ENCODE assay signal across 28 cellular contexts in the genomic region with DNA sequence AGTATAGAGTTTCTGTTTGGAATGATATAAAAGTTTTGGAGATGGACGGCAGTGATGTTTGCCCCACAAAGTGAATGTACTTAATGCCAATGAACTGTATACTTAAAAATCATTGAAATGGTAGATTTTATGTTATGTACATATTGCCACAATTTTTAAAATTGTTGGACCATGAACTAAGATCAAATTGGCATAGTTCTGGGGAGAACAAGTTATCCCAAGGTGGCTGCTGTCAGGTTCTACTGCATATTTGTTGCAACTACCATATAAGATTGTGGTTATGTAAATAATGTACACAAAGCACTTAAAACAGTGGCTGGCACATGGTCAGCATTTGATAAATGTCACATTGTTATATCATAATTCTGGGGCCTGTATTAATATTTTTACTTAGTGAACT.
"Had no signal": no experiment of that assay in that cellular context is flagged by ENCODE, and none has a peak within 500 bp of the region (broad histone marks: within the 10 kb centered on the region; RNA-seq: fewer than 3 reads in every experiment).

No MANE protein-coding gene starts in this region.

- H3K9me3 ChIP-seq: suprapubic skin, testis, thoracic aorta, thyroid gland, tibial artery, transverse colon, upper lobe of left lung, upper lobe of right lung, uterus, vagina had no signal

- ATAC-seq: stimulated activated effector memory CD8-positive, alpha-beta T cell treated with anti-CD3 and anti-CD28 coated beads, Interleukin-12 subunit alpha, Interleukin-12 subunit beta, amount 100 ng/mL, for 72 hours; stimulated activated memory B cell treated with anti-CD40 and anti-IgM and Interleukin-4, amounts not matched to agents 10 μg/mL and 1 μg/mL and 100 μg/mL, for 72 hours; stimulated activated naive B cell treated with anti-CD40 and anti-IgM and Interleukin-4, amounts not matched to agents 10 μg/mL and 1 μg/mL and 100 μg/mL, for 72 hours; stimulated activated naive CD8-positive, alpha-beta T cell treated with anti-CD3 and anti-CD28 coated beads, Interleukin-15, amount 100 ng/mL, for 72 hours; stimulated activated naive CD8-positive, alpha-beta T cell treated with anti-CD3 and anti-CD28 coated beads, Interleukin-15, Interleukin-2, amounts not matched to agents 100 U/mL and 50 U/mL, for 24 hours; upper lobe of right lung had no signal

- DNase-seq: stimulated activated CD4-positive, alpha-beta T cell treated with anti-CD3 and anti-CD28 coated beads, Interleukin-2, amount 100 ng/mL, for 48 hours; stimulated activated CD4-positive, alpha-beta T cell treated with anti-CD3 and anti-CD28 coated beads, Interleukin-4, amount 100 ng/mL, for 1 hour; stimulated activated CD4-positive, alpha-beta T cell treated with anti-CD3 and anti-CD28 coated beads, Interleukin-4, amount 100 ng/mL, for 24 hours; stimulated activated CD4-positive, alpha-beta T cell treated with anti-CD3 and anti-CD28 coated beads, Interleukin-4, amount 100 ng/mL, for 4 hours; stimulated activated CD8-positive, alpha-beta memory T cell treated with anti-CD3 and anti-CD28 coated beads, Interleukin-4, amount 100 ng/mL, for 48 hours; stimulated activated naive B cell treated with anti-CD40 and anti-IgM and Interleukin-4, amounts not matched to agents 10 μg/mL and 1 μg/mL and 100 μg/mL, for 72 hours; stimulated activated naive CD4-positive, alpha-beta T cell; stimulated activated naive CD4-positive, alpha-beta T cell treated with Interleukin-2 at 50 U/mL for 16 hours; stimulated activated naive CD8-positive, alpha-beta T cell treated with anti-CD3 and anti-CD28 coated beads, Interleukin-15, amount 100 ng/mL, for 72 hours; stimulated activated naive CD8-positive, alpha-beta T cell treated with anti-CD3 and anti-CD28 coated beads, Interleukin-15, Interleukin-2, amounts not matched to agents 100 U/mL and 50 U/mL, for 24 hours; stomach; substantia nigra; testis; thyroid gland; tibial artery; transverse colon; upper lobe of left lung; upper lobe of right lung; uterus had no signal

- H3K4me3 ChIP-seq: stomach, suprapubic skin, testis, thoracic aorta, thyroid gland, tibial artery, tibial nerve, transverse colon, upper lobe of left lung, upper lobe of right lung, uterus, vagina had no signal

- H3K4me1 ChIP-seq: suprapubic skin, testis, thyroid gland, tibial artery, upper lobe of left lung, upper lobe of right lung, uterus, vagina had no signal

- H3K27ac Mint-ChIP-seq: stimulated activated effector memory CD8-positive, alpha-beta T cell treated with anti-CD3 and anti-CD28 coated beads, Interleukin-12 subunit alpha, Interleukin-12 subunit beta, amount 100 ng/mL, for 72 hours; stimulated activated memory B cell treated with anti-CD40 and anti-IgM and Interleukin-4, amounts not matched to agents 10 μg/mL and 1 μg/mL and 100 μg/mL, for 72 hours; stimulated activated naive B cell treated with anti-CD40 and anti-IgM and Interleukin-4, amounts not matched to agents 10 μg/mL and 1 μg/mL and 100 μg/mL, for 72 hours; stimulated activated naive CD8-positive, alpha-beta T cell treated with anti-CD3 and anti-CD28 coated beads, Interleukin-15, amount 100 ng/mL, for 72 hours; stimulated activated naive CD8-positive, alpha-beta T cell treated with anti-CD3 and anti-CD28 coated beads, Interleukin-15, Interleukin-2, amounts not matched to agents 100 ng/mL and 50 ng/mL, for 24 hours; type B pancreatic cell had no signal

- H3K9me3 Mint-ChIP-seq: stimulated activated effector memory CD8-positive, alpha-beta T cell treated with anti-CD3 and anti-CD28 coated beads, Interleukin-12 subunit alpha, Interleukin-12 subunit beta, amount 100 ng/mL, for 72 hours; stimulated activated naive CD8-positive, alpha-beta T cell treated with anti-CD3 and anti-CD28 coated beads, Interleukin-15, Interleukin-2, amounts not matched to agents 100 ng/mL and 50 ng/mL, for 24 hours; type B pancreatic cell had no signal

- H3K36me3 ChIP-seq: stomach, suprapubic skin, thoracic aorta, thyroid gland, tibial artery, tibial nerve, transverse colon, upper lobe of left lung, upper lobe of right lung, uterus, vagina had no signal

- H3K4me1 Mint-ChIP-seq: stimulated activated effector memory CD8-positive, alpha-beta T cell treated with anti-CD3 and anti-CD28 coated beads, Interleukin-12 subunit alpha, Interleukin-12 subunit beta, amount 100 ng/mL, for 72 hours; stimulated activated memory B cell treated with anti-CD40 and anti-IgM and Interleukin-4, amounts not matched to agents 10 μg/mL and 1 μg/mL and 100 μg/mL, for 72 hours; stimulated activated naive B cell treated with anti-CD40 and anti-IgM and Interleukin-4, amounts not matched to agents 10 μg/mL and 1 μg/mL and 100 μg/mL, for 72 hours; stimulated activated naive CD8-positive, alpha-beta T cell treated with anti-CD3 and anti-CD28 coated beads, Interleukin-15, amount 100 ng/mL, for 72 hours had no signal

- H3K4me3 Mint-ChIP-seq: stimulated activated effector memory CD8-positive, alpha-beta T cell treated with anti-CD3 and anti-CD28 coated beads, Interleukin-12 subunit alpha, Interleukin-12 subunit beta, amount 100 ng/mL, for 72 hours; stimulated activated memory B cell treated with anti-CD40 and anti-IgM and Interleukin-4, amounts not matched to agents 10 μg/mL and 1 μg/mL and 100 μg/mL, for 72 hours; stimulated activated naive B cell treated with anti-CD40 and anti-IgM and Interleukin-4, amounts not matched to agents 10 μg/mL and 1 μg/mL and 100 μg/mL, for 72 hours; stimulated activated naive CD8-positive, alpha-beta T cell treated with anti-CD3 and anti-CD28 coated beads, Interleukin-15, amount 100 ng/mL, for 72 hours; stimulated activated naive CD8-positive, alpha-beta T cell treated with anti-CD3 and anti-CD28 coated beads, Interleukin-15, Interleukin-2, amounts not matched to agents 100 ng/mL and 50 ng/mL, for 24 hours; type B pancreatic cell had no signal

- FAIRE-seq: urothelium cell line had no signal

- H3K27ac ChIP-seq: stomach, suprapubic skin, testis, thoracic aorta, thyroid gland, tibial artery, tibial nerve, transverse colon, upper lobe of left lung, upper lobe of right lung, uterus, vagina had no signal

- H3K27me3 ChIP-seq: stomach, suprapubic skin, testis, thyroid gland, tibial artery, tibial nerve, transverse colon, upper lobe of left lung, upper lobe of right lung, uterus, vagina had no signal

- H3K27me3 Mint-ChIP-seq: stimulated activated memory B cell treated with anti-CD40 and anti-IgM and Interleukin-4, amounts not matched to agents 10 μg/mL and 1 μg/mL and 100 μg/mL, for 72 hours; stimulated activated naive CD8-positive, alpha-beta T cell treated with anti-CD3 and anti-CD28 coated beads, Interleukin-15, amount 100 ng/mL, for 72 hours; stimulated activated naive CD8-positive, alpha-beta T cell treated with anti-CD3 and anti-CD28 coated beads, Interleukin-15, Interleukin-2, amounts not matched to agents 100 ng/mL and 50 ng/mL, for 24 hours had no signal

- H3K36me3 Mint-ChIP-seq: stimulated activated effector memory CD8-positive, alpha-beta T cell treated with anti-CD3 and anti-CD28 coated beads, Interleukin-12 subunit alpha, Interleukin-12 subunit beta, amount 100 ng/mL, for 72 hours; stimulated activated memory B cell treated with anti-CD40 and anti-IgM and Interleukin-4, amounts not matched to agents 10 μg/mL and 1 μg/mL and 100 μg/mL, for 72 hours; stimulated activated naive B cell treated with anti-CD40 and anti-IgM and Interleukin-4, amounts not matched to agents 10 μg/mL and 1 μg/mL and 100 μg/mL, for 72 hours had no signal
